ENCODE assay signal across 16 cellular contexts in genomic region chr6:1739220-1739619, GRCh38.
DNase-seq lines count a peak whose midpoint lies in the region; ATAC-seq and TF ChIP-seq lines count a peak whose summit lies in the region.
"Had no signal": no experiment of that assay in that cellular context is flagged by ENCODE, and none has a peak within 500 bp of the region (broad histone marks: within the 10 kb centered on the region; RNA-seq: fewer than 3 reads in every experiment).

No MANE protein-coding gene starts in this region.

- DNase-seq in GM10266 (ENCODE audit: extremely low spot score), result peak; percentile 33
- DNase-seq in NCI-H2196 (lab: John Stamatoyannopoulos, UW; ENCODE audit: unreplicated experiment), result no peak
- DNase-seq in activated CD8-positive, alpha-beta memory T cell treated with anti-CD3 and anti-CD28 coated beads for 24 hours, result no peak
- DNase-seq in esophagus squamous epithelium (lab: John Stamatoyannopoulos, UW), result no peak
- no peak for DNase-seq in GM03348 (ENCODE audit: low spot score)
- DNase-seq: adrenal gland; dorsolateral prefrontal cortex; H9; left ventricle myocardium superior; NCI-H2171 treated with DMSO at 0.1 percent for 48 hours; stimulated activated naive CD8-positive, alpha-beta T cell treated with anti-CD3 and anti-CD28 coated beads, Interleukin-15, Interleukin-2, amounts not matched to agents 100 U/mL and 50 U/mL, for 24 hours had no signal

- peak; percentile 52 for ATAC-seq in GM19395 (IDR thresholded peaks at IDR 0.05; ENCODE audit: unreplicated experiment)
- peak; percentile 49 for ATAC-seq in HG02759 (IDR thresholded peaks at IDR 0.05; ENCODE audit: unreplicated experiment)
- ATAC-seq in HG03432 (IDR thresholded peaks at IDR 0.05; ENCODE audit: unreplicated experiment), result peak; percentile 61
- ATAC-seq: left ventricle myocardium superior; Panc1; stimulated activated naive CD8-positive, alpha-beta T cell treated with anti-CD3 and anti-CD28 coated beads, Interleukin-15, Interleukin-2, amounts not matched to agents 100 U/mL and 50 U/mL, for 24 hours had no signal

- H3K4me3 ChIP-seq in esophagus squamous epithelium, result no peak overlapping the region
- H3K4me3 ChIP-seq: adrenal gland, dorsolateral prefrontal cortex had no signal

- H3K9me3 ChIP-seq in esophagus squamous epithelium, result no peaks in the 10 kb centered on the region
- H3K9me3 ChIP-seq: adrenal gland had no signal

- no peaks in the 10 kb centered on the region for H3K4me1 ChIP-seq in esophagus squamous epithelium
- H3K4me1 ChIP-seq: adrenal gland had no signal

- intact Hi-C loops in esophagus squamous epithelium (cut with DNase I), result no loop called here

- WGBS in esophagus squamous epithelium, 2 donors, result 33 to 75% methylated on average over 1 to 2 of the region's 9 CpGs

- no peak overlapping the region for H3K27ac ChIP-seq in esophagus squamous epithelium
- H3K27ac ChIP-seq: adrenal gland, dorsolateral prefrontal cortex, KMS-11 had no signal

- H3K27me3 ChIP-seq in esophagus squamous epithelium, result no peaks in the 10 kb centered on the region
- H3K27me3 ChIP-seq: adrenal gland, dorsolateral prefrontal cortex had no signal

- no peak for TF ChIP-seq POLR2A in esophagus squamous epithelium (IDR thresholded peaks at IDR 0.05)

- no peak for TF ChIP-seq CTCF in GM10266 (IDR thresholded peaks at IDR 0.05; ENCODE audit: control insufficient read depth, insufficient read depth, low read depth, missing control alignments)
- TF ChIP-seq CTCF in esophagus squamous epithelium (IDR thresholded peaks at IDR 0.05), result no peak

- H3K36me3 ChIP-seq in esophagus squamous epithelium, result no peaks in the 10 kb centered on the region
- H3K36me3 ChIP-seq: adrenal gland had no signal
